Comparison of ENCODE assay signal across 24 cellular contexts in the genomic region with DNA sequence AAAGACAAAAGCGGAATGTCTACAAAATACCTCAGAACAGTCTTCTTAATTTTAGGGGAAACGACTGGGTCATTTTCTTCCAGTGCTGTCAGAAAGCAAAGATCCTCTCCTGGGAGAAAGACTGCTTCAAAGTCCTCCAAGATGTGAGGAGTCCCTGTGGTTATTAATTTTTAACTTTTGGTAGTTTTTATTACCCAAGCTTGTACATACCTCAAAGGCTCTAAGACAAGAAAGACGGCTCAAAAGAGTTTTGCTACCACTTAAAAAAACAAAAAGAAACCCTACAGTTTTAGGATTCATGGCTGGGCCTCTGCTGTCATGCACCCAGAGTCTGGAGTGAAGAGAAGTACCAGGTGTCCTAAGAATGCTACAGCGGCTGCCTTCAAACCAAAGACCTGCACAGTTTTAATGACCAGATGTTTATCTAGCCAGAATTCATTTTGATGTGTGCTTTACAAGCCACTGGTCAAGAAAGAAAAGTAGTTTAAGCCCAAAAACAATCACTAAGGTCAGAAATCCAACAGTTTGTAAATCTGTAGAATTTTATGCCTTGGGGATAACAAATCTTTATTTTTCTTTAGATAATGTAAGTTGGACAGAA. TPM values are rescaled to one million over a fixed set of nuclear protein-coding genes. Genes with fewer than 3 reads are reported as not detected.
DNase-seq lines count a peak whose midpoint lies in the region; ATAC-seq and TF ChIP-seq lines count a peak whose summit lies in the region.
"Had no signal": no experiment of that assay in that cellular context is flagged by ENCODE, and none has a peak within 500 bp of the region (broad histone marks: within the 10 kb centered on the region; RNA-seq: fewer than 3 reads in every experiment).

No MANE protein-coding gene starts in this region.

- ATAC-seq in left colon (peak; percentile 78), HG03521 (IDR thresholded peaks at IDR 0.05; ENCODE audit: unreplicated experiment) (no peak), left cardiac atrium (no peak), HG03439 (IDR thresholded peaks at IDR 0.05; ENCODE audit: unreplicated experiment) (no peak)

- H3K9me3 ChIP-seq in sigmoid colon: no peaks in the 10 kb centered on the region
- H3K9me3 ChIP-seq: breast epithelium, left ventricle myocardium inferior had no signal

- 29 to 64% methylated on average over 4 of the region's 4 CpGs for WGBS in sigmoid colon, 2 donors

- H3K27ac ChIP-seq in VCaP (peak overlapping the region; percentile 7; the same call in 1 of the 2 replicates), sigmoid colon (peak overlapping the region; percentile 31 to 88 (median 79))
- H3K27ac ChIP-seq: breast epithelium, epithelial cell of prostate had no signal

- TF ChIP-seq CTCF in VCaP (conservative IDR thresholded peaks at IDR 0.05) (no peak), sigmoid colon (IDR thresholded peaks at IDR 0.05) (no peak)

- TF ChIP-seq POLR2A in sigmoid colon (IDR thresholded peaks at IDR 0.05): no peak

- in situ Hi-C loops in Caki2 (cut with HindIII; ENCODE audit: low pct_unique_long_range_greater_than_20kb, low sequenced_read_pairs): no loop called here

- no peaks in the 10 kb centered on the region for H3K36me3 ChIP-seq in sigmoid colon
- H3K36me3 ChIP-seq: breast epithelium, left ventricle myocardium inferior had no signal

- H3K4me1 ChIP-seq in sigmoid colon: peaks cover 2 to 59% (median 51%) of the 10 kb centered on the region in 4 donors
- H3K4me1 ChIP-seq: breast epithelium had no signal

- intact Hi-C loops in left colon (cut with DNase I, micrococcal nuclease) (no loop called here), sigmoid colon (cut with DNase I) (loop anchor here (5.0 to 10.0 kb wide), 3 partner anchors 76 to 187 kb away; a partner anchor contains a TSS), left cardiac atrium (cut with DNase I) (no loop called here)

- H3K27me3 ChIP-seq in sigmoid colon: no peaks in the 10 kb centered on the region
- H3K27me3 ChIP-seq: breast epithelium had no signal

- DNase-seq in Caki2 (ENCODE audit: low read depth): peak; percentile 80
- DNase-seq in left colon: no peak
- no peak for DNase-seq in sigmoid colon
- no peak for DNase-seq in left cardiac atrium
- DNase-seq in DMS114 treated with DMSO at 0.1 percent for 48 hours (lab: John Stamatoyannopoulos, UW; ENCODE audit: unreplicated experiment): no peak
- DNase-seq: activated CD4-positive, alpha-beta T cell treated with anti-CD3 and anti-CD28 coated beads, Interleukin-2, amount 10 ng/mL, durations not matched to agents 24 days and 14 days; activated CD8-positive, alpha-beta memory T cell treated with anti-CD3 and anti-CD28 coated beads, Interleukin-2, amount 50 U/mL, for 48 hours; activated effector memory CD4-positive, alpha-beta T cell treated with Interleukin-2 at 50 U/mL for 16 hours; dermis blood vessel endothelial cell; foreskin melanocyte; left ventricle myocardium inferior; NCI-H1048; NCI-H1930; NCI-H446; NK-92 treated with Interleukin-12 subunit alpha and Interleukin-12 subunit beta, amount 100 ng/mL, for 24 hours; right cardiac atrium; stimulated activated naive CD4-positive, alpha-beta T cell; SW 1271 had no signal

- peak in 2 of 4 donors; percentile 33 to 73 for TF ChIP-seq EP300 in sigmoid colon (IDR thresholded peaks at IDR 0.05)

- no peak overlapping the region for H3K4me3 ChIP-seq in sigmoid colon
- H3K4me3 ChIP-seq: breast epithelium, left ventricle myocardium inferior had no signal

RNA-seq across cellular contexts. Expression of a gene that starts 56.2 kb away (rescaled TPM):
- total RNA-seq in Caki2 (2014; rRNA removed; shearing (Covaris generic); ENCODE audit: low replicate concordance): not detected in 2 replicates
- total RNA-seq in left colon: under 1 TPM; 0.40 to 0.50 TPM
- total RNA-seq in sigmoid colon: 1 to 10 TPM in 3 of 4 donors, under 1 TPM in 1; 0.33 to 1.9 (median 1.6) TPM
- polyA plus RNA-seq in sigmoid colon: under 1 TPM in 2 of 3 donors, not detected in 1; 0.22 to 0.23 TPM
- 1 to 10 TPM in 1 of 2 donors, under 1 TPM in 1; 0.44 to 1.3 TPM for total RNA-seq in left cardiac atrium
- total RNA-seq: activated CD4-positive, alpha-beta T cell treated with anti-CD3 and anti-CD28 coated beads, Interleukin-2, amount 10 ng/mL, durations not matched to agents 24 days and 14 days had no signal
- polyA plus RNA-seq: CD14-positive monocyte had no signal
